Comparison of ENCODE assay signal across 8 cellular contexts in genomic region chr3:40083066-40083465, GRCh38.
"Had no signal": no experiment of that assay in that cellular context is flagged by ENCODE, and none has a peak within 500 bp of the region (broad histone marks: within the 10 kb centered on the region; RNA-seq: fewer than 3 reads in every experiment).

No MANE protein-coding gene starts in this region.

- H2AFZ ChIP-seq: GM23338 had no signal

- FAIRE-seq: H1, H54, HepG2, HTR-8/SVneo had no signal

- H3K4me1 Mint-ChIP-seq: GM23338, H9, IgD-negative memory B cell had no signal

- H3K27ac Mint-ChIP-seq: GM23338, H9, IgD-negative memory B cell had no signal

- DNase-seq: H9, HCEC 1CT had no signal

- H3K4me3 ChIP-seq: GM23338 had no signal

- H3K4me2 ChIP-seq: GM23338 had no signal

- H3K4me3 Mint-ChIP-seq: GM23338, H9, IgD-negative memory B cell had no signal
